ENCODE assay signal across 29 cellular contexts in genomic region chr14:20905661-20906060, GRCh38. TPM values are rescaled to one million over a fixed set of nuclear protein-coding genes. Genes with fewer than 3 reads are reported as not detected.
DNase-seq lines count a peak whose midpoint lies in the region; ATAC-seq, FAIRE-seq and TF ChIP-seq lines count a peak whose summit lies in the region.
"Had no signal": no experiment of that assay in that cellular context is flagged by ENCODE, and none has a peak within 500 bp of the region (broad histone marks: within the 10 kb centered on the region; RNA-seq: fewer than 3 reads in every experiment).

No MANE protein-coding gene starts in this region.

- H3K4me1 ChIP-seq in upper lobe of right lung (no peaks in the 10 kb centered on the region), pancreas (no peaks in the 10 kb centered on the region)
- H3K4me1 ChIP-seq: A549, Peyer's patch had no signal

- intact Hi-C loops in upper lobe of right lung (cut with DNase I) (no loop called here), pancreas (cut with DNase I) (no loop called here)

- H3K9me3 ChIP-seq in upper lobe of right lung: no peaks in the 10 kb centered on the region
- H3K9me3 ChIP-seq in pancreas: no peaks in the 10 kb centered on the region
- H3K9me3 ChIP-seq: A549, Peyer's patch, SK-N-SH had no signal

- H3K27me3 ChIP-seq in HL-60 (ENCODE audit: insufficient read depth, poor library complexity, severe bottlenecking): no peaks in the 10 kb centered on the region
- H3K27me3 ChIP-seq in upper lobe of right lung: no peaks in the 10 kb centered on the region
- H3K27me3 ChIP-seq in pancreas: no peaks in the 10 kb centered on the region
- H3K27me3 ChIP-seq: Peyer's patch had no signal

- DNase-seq in HL-60 (ENCODE audit: low read depth in 1 of 2, low spot score in 1 of 2): peak; percentile 41 to 60
- DNase-seq in NB4 (ENCODE audit: low read depth): peak; percentile 78
- DNase-seq in SIG-M5 (lab: John Stamatoyannopoulos, UW): peak; percentile 29
- no peak for DNase-seq in upper lobe of right lung
- DNase-seq in hippocampal formation (lab: John Stamatoyannopoulos, UW): no peak
- no peak for DNase-seq in pancreas
- DNase-seq in DMS79 treated with DMSO at 0.1 percent for 48 hours (lab: John Stamatoyannopoulos, UW): no peak
- DNase-seq: NCI-H1092 treated with DMSO at 0.1 percent for 48 hours, NCI-H1436, NCI-H187, NCI-H2081 treated with DMSO at 0.1 percent for 48 hours, NCI-H2171 treated with DMSO at 0.1 percent for 48 hours, NCI-H524, NCI-H748 treated with DMSO at 0.1 percent for 48 hours, OCI-M1, Peyer's patch, SHP77 treated with DMSO at 0.1 percent for 48 hours, SK-N-SH, T-helper 2 cell had no signal

- H3K4me3 ChIP-seq in HL-60 (replicated peaks; ENCODE audit: insufficient read depth, low read length): no peak overlapping the region
- H3K4me3 ChIP-seq in NB4 (ENCODE audit: low read depth, low read length): no peak overlapping the region
- H3K4me3 ChIP-seq in upper lobe of right lung: no peak overlapping the region
- no peak overlapping the region for H3K4me3 ChIP-seq in pancreas
- H3K4me3 ChIP-seq: A549, K562, Peyer's patch had no signal

- H3K36me3 ChIP-seq in upper lobe of right lung: no peaks in the 10 kb centered on the region
- H3K36me3 ChIP-seq in pancreas: no peaks in the 10 kb centered on the region
- H3K36me3 ChIP-seq: Peyer's patch had no signal

- ATAC-seq in upper lobe of right lung: peak; percentile 19
- ATAC-seq in pancreas: no peak
- ATAC-seq: A549, K562 had no signal

- H3K27ac ChIP-seq in HL-60 (replicated peaks) (peak overlapping the region; percentile 79), upper lobe of right lung (no peak overlapping the region), pancreas (no peak overlapping the region)
- H3K27ac ChIP-seq: A549, C4-2B, Peyer's patch had no signal

- no peak for TF ChIP-seq CTCF in HL-60 (IDR thresholded peaks at IDR 0.05; ENCODE audit: insufficient read depth, low read length)
- TF ChIP-seq CTCF in NB4 (IDR thresholded peaks at IDR 0.05; ENCODE audit: low read depth, low read length): no peak
- TF ChIP-seq CTCF in upper lobe of right lung (IDR thresholded peaks at IDR 0.05): no peak
- no peak for TF ChIP-seq CTCF in pancreas (IDR thresholded peaks at IDR 0.05)

- no peak for TF ChIP-seq POLR2A in NB4 (IDR thresholded peaks at IDR 0.05; ENCODE audit: extremely low read depth, insufficient read length)

- no peak for FAIRE-seq in pancreas (lab: Jason Lieb, UNC)
- FAIRE-seq: A549, D721Med, H54, K562 had no signal

- 94 to 100% methylated on average over 1 of the region's 1 CpG for WGBS in pancreas, 2 donors

RNA-seq across cellular contexts. Expression of gene RNASE3, which starts 14.5 kb away (rescaled TPM):
- total RNA-seq in upper lobe of right lung: not detected
- not detected for total RNA-seq in pancreas
- polyA plus RNA-seq in pancreas: not detected
- total RNA-seq: Daoy, G401, HT1080, K562, LHCN-M2, MCF 10A, Peyer's patch had no signal
- polyA plus RNA-seq: A549, K562, SK-N-SH had no signal

RNA-seq across cellular contexts. Expression of gene RNASE2, which starts 49.6 kb away (rescaled TPM):
- total RNA-seq in upper lobe of right lung (4.1 TPM), pancreas (1 to 10 TPM in 2 of 6 donors, under 1 TPM in 3, not detected in 1; 0.28 to 1.3 (median 0.72) TPM)
- under 1 TPM; 0.27 to 0.45 TPM for polyA plus RNA-seq in pancreas
- total RNA-seq: Daoy, G401, HT1080, K562, LHCN-M2, MCF 10A, Peyer's patch had no signal
- polyA plus RNA-seq: A549, K562, SK-N-SH had no signal

Comparison
In these comparisons a context has a peak if more than half of its experiments do, and no peak if none do; other contexts are left out.
1. DNase-seq: peak in HL-60 (2 of 2), NB4 (single experiment) and SIG-M5 (single experiment); none in upper lobe of right lung (single experiment), hippocampal formation (0 of 2), pancreas (0 of 6) and DMS79 treated with DMSO at 0.1 percent for 48 hours (single experiment).